ENCODE assay signal across 13 cellular contexts in the genomic region with DNA sequence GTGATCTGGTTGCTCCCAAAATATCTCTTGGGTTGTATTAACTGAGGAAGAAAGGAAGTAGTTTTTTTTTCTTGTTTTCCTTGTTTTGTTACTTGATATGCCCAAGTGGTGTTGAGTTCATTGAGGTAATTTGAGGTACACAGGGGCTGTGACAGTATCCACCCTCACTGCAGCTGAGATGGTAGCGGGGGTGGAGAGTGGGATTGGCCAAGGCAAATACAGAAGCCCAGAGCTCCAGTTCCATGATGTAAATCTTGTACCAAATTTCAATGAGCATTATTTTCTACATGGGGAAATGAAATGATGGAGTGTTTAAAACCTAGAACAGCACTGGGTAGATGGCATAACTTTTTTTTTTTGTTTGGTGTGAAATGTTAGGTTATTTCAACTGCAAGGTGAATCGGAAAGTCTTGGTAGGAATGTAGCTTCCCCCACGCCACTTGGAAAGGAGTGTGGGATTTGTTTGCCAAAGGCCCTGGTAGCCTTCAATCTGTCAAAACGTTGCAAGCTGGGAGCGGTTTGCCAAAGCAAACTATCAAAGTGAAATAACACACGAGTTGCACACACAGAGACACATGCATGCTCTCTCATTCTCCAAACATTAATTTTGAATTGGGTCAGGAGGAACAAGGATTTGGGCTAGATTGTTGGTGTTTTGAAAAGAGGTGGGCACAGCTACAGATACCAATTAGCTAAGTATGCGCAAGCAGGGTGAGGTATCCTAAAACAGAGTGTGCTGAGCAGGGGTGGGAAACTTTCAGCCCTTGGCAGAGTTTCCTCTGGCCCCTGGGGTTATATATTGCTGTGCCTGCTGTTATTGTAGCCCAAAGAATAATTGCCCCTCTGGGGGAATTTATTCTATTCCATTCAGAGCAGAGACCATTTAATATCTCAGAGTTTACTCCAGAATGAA. TPM values are rescaled to one million over a fixed set of nuclear protein-coding genes. Genes with fewer than 3 reads are reported as not detected.
DNase-seq lines count a peak whose midpoint lies in the region; ATAC-seq and TF ChIP-seq lines count a peak whose summit lies in the region.
"Had no signal": no experiment of that assay in that cellular context is flagged by ENCODE, and none has a peak within 500 bp of the region (broad histone marks: within the 10 kb centered on the region; RNA-seq: fewer than 3 reads in every experiment).

No MANE protein-coding gene starts in this region.

- H3F3A ChIP-seq in MM.1S (ENCODE audit: insufficient read depth, low read length) = no peaks in the 10 kb centered on the region

- H3K9ac ChIP-seq in IMR-90 (ENCODE audit: low read depth, low read length) (no peak overlapping the region), MM.1S (ENCODE audit: low read length) (no peak overlapping the region)

- H3K23ac ChIP-seq in IMR-90 (ENCODE audit: low read depth, low read length) = peak overlapping the region; percentile 29; the same call in 1 of the 2 replicates

- BruUV-seq in IMR-90 (replicated peaks; lab: Mats Ljungman, UMichigan) = no TSS peak

- H2BK5ac ChIP-seq in IMR-90 (ENCODE audit: low read depth, low read length, poor library complexity, severe bottlenecking) = no peak overlapping the region

- H2BK20ac ChIP-seq in IMR-90 (ENCODE audit: low read depth, low read length) = no peak overlapping the region

- TF ChIP-seq POLR2A in IMR-90 (IDR thresholded peaks at IDR 0.05; ENCODE audit: low read depth, low read length) (no peak), adrenal gland (IDR thresholded peaks at IDR 0.05) (no peak)

- no peak overlapping the region for H3K18ac ChIP-seq in IMR-90 (ENCODE audit: low read depth, low read length)

- H2AK5ac ChIP-seq in IMR-90 (ENCODE audit: low read depth, low read length) = peak overlapping the region; percentile 10; the same call in 1 of the 2 replicates

- DNase-seq in IMR-90 (no peak), adrenal gland (peak in 5 of 7 donors; percentile 28 to 71 (median 61)), left ventricle myocardium inferior (peak; percentile 46), psoas muscle (no peak), RPMI8226 (no peak), MM.1S (no peak)
- DNase-seq in stimulated activated naive CD4-positive, alpha-beta T cell treated with Interleukin-2 at 50 U/mL for 16 hours (lab: John Stamatoyannopoulos, UW) = no peak
- DNase-seq: activated naive CD4-positive, alpha-beta T cell; central memory CD4-positive, alpha-beta T cell; NCI-H2107 had no signal

- CTCF ChIA-PET in IMR-90 (lab: Yijun Ruan, JAX) = interaction anchor here (0.5 to 0.6 kb wide), 2 partner anchors 118 to 124 kb away, joined by 3 to 4 read pairs; no protein-coding TSS in a partner anchor

- H4K20me1 ChIP-seq in IMR-90 (ENCODE audit: insufficient read depth, low read length) = peaks cover 10% of the 10 kb centered on the region; the same call in 1 of the 2 replicates
- H4K20me1 ChIP-seq in MM.1S (ENCODE audit: insufficient read depth, low read length) = no peaks in the 10 kb centered on the region

- peaks cover 17% of the 10 kb centered on the region for H3K9me1 ChIP-seq in IMR-90 (ENCODE audit: insufficient read depth, low read length)

- 0 out of 2 replicates have a peak overlapping the region, but pooled peaks have one; percentile 4 for H3K14ac ChIP-seq in IMR-90 (replicated peaks; ENCODE audit: low read depth, low read length)

- H2BK120ac ChIP-seq in IMR-90 (ENCODE audit: low read depth, low read length) = no peak overlapping the region

- no peak for TF ChIP-seq RAD21 in IMR-90 (IDR thresholded peaks at IDR 0.05; ENCODE audit: low read length)

- intact Hi-C loops in IMR-90 (cut with micrococcal nuclease) = no loop called here
- intact Hi-C loops in adrenal gland (cut with DNase I) = no loop called here
- intact Hi-C loops in left ventricle myocardium inferior (cut with micrococcal nuclease) = no loop called here
- intact Hi-C loops in psoas muscle (cut with DNase I) = no loop called here

- H3K56ac ChIP-seq in IMR-90 (ENCODE audit: extremely low read depth, insufficient read depth, low read length) = no peak overlapping the region

- no peak overlapping the region for H4K5ac ChIP-seq in IMR-90 (ENCODE audit: low read depth, low read length)

- no peak overlapping the region for H3K4me2 ChIP-seq in IMR-90 (ENCODE audit: low read depth, low read length)
- no peak overlapping the region for H3K4me2 ChIP-seq in MM.1S (ENCODE audit: low read depth, low read length)

- H2AK9ac ChIP-seq in IMR-90 (replicated peaks; ENCODE audit: low read depth, low read length, poor library complexity) = peak overlapping the region; percentile 33

- H3K4me3 ChIP-seq in IMR-90 (ENCODE audit: insufficient read depth, low read depth, low read length) (no peak overlapping the region), adrenal gland (no peak overlapping the region), left ventricle myocardium inferior (no peak overlapping the region), psoas muscle (peak overlapping the region; percentile 18), MM.1S (ENCODE audit: low read length) (no peak overlapping the region)
- H3K4me3 ChIP-seq: SK-N-MC had no signal

- dilution Hi-C loops in IMR-90 (cut with HindIII; ENCODE audit: low sequenced_read_pairs, unreplicated experiment) = no loop called here

- no CpG with 5 or more reads among the region's 7 CpGs for WGBS in IMR-90 (ENCODE audit: extremely low coverage in 2 of 2, insufficient read length in 1 of 2), 2 experiments
- 35 to 45% (median 37%) methylated on average over 7 of the region's 7 CpGs for WGBS in adrenal gland, 4 donors
- WGBS in psoas muscle, 3 donors = 21 to 32% (median 24%) methylated on average over 7 of the region's 7 CpGs

- H3K4ac ChIP-seq in IMR-90 (ENCODE audit: low read depth, low read length) = no peak overlapping the region

- peaks cover 11% of the 10 kb centered on the region for H3K36me3 ChIP-seq in IMR-90 (ENCODE audit: control insufficient read depth, insufficient read depth, low read length)
- H3K36me3 ChIP-seq in adrenal gland (replicated peaks in 1 of 2) = no peaks in the 10 kb centered on the region
- no peaks in the 10 kb centered on the region for H3K36me3 ChIP-seq in left ventricle myocardium inferior
- H3K36me3 ChIP-seq in psoas muscle (ENCODE audit: insufficient read depth in 1 of 2, low read depth in 1 of 2) = no peaks in the 10 kb centered on the region
- H3K36me3 ChIP-seq in MM.1S (replicated peaks; ENCODE audit: insufficient read depth, low read length) = no peaks in the 10 kb centered on the region
- H3K36me3 ChIP-seq: neutrophil had no signal

- ATAC-seq in IMR-90 (ENCODE audit: low read depth) (no peak), psoas muscle (peak in 3 of 4 donors; percentile 30 to 51 (median 44)), GM21515 (IDR thresholded peaks at IDR 0.05; ENCODE audit: unreplicated experiment) (no peak)

- no peaks in the 10 kb centered on the region for H3K9me2 ChIP-seq in MM.1S (replicated peaks; ENCODE audit: insufficient read depth, low read length)

- no peak overlapping the region for H4K91ac ChIP-seq in IMR-90 (ENCODE audit: insufficient read depth, low read depth, low read length)

- H2AFZ ChIP-seq in IMR-90 (replicated peaks; ENCODE audit: low read length, poor library complexity) (no peak overlapping the region), MM.1S (ENCODE audit: low read length) (no peak overlapping the region)

- H3K27me3 ChIP-seq in IMR-90 (ENCODE audit: control insufficient read depth, insufficient read depth, low read length) = no peaks in the 10 kb centered on the region
- H3K27me3 ChIP-seq in adrenal gland = no peaks in the 10 kb centered on the region
- no peaks in the 10 kb centered on the region for H3K27me3 ChIP-seq in left ventricle myocardium inferior (ENCODE audit: low read depth)
- no peaks in the 10 kb centered on the region for H3K27me3 ChIP-seq in psoas muscle (ENCODE audit: insufficient read depth in 3 of 3, low read length in 2 of 3)
- no peaks in the 10 kb centered on the region for H3K27me3 ChIP-seq in MM.1S (replicated peaks; ENCODE audit: insufficient read depth, low read length)

- POLR2A ChIA-PET in IMR-90 (lab: Charles Lee; ENCODE audit: unreplicated experiment) = no interaction called here

- H4K8ac ChIP-seq in IMR-90 (ENCODE audit: low read depth in 2 of 2, low read length in 2 of 2) = peak overlapping the region in 1 of 2 experiments; percentile 4; a peak in 1 of 4 replicates

- H2BK15ac ChIP-seq in IMR-90 (ENCODE audit: low read depth, low read length) = no peak overlapping the region

- TF ChIP-seq CTCF in IMR-90 (conservative IDR thresholded peaks at IDR 0.05; ENCODE audit: low read depth, low read length) = no peak
- no peak for TF ChIP-seq CTCF in adrenal gland (IDR thresholded peaks at IDR 0.05)
- TF ChIP-seq CTCF in left ventricle myocardium inferior (IDR thresholded peaks at IDR 0.05; ENCODE audit: borderline replicate concordance) = no peak
- no peak for TF ChIP-seq CTCF in psoas muscle (IDR thresholded peaks at IDR 0.05)
- no peak for TF ChIP-seq CTCF in MM.1S (IDR thresholded peaks at IDR 0.05; ENCODE audit: low read length)

- peaks cover 19% of the 10 kb centered on the region for H3K4me1 ChIP-seq in IMR-90 (ENCODE audit: control insufficient read depth, insufficient read depth, low read length)
- peaks cover 7 to 15% of the 10 kb centered on the region in 2 donors for H3K4me1 ChIP-seq in adrenal gland (replicated peaks in 1 of 2)
- peaks cover 84% of the 10 kb centered on the region for H3K4me1 ChIP-seq in left ventricle myocardium inferior
- peaks cover 39% of the 10 kb centered on the region for H3K4me1 ChIP-seq in psoas muscle
- no peaks in the 10 kb centered on the region for H3K4me1 ChIP-seq in MM.1S (ENCODE audit: low read length)

- in situ Hi-C loops in IMR-90 (cut with MboI; ENCODE audit: low sequenced_read_pairs) = no loop called here

- H3K79me1 ChIP-seq in IMR-90 (ENCODE audit: low read depth in 1 of 2, low read length in 2 of 2) = peaks cover 15 to 65% of the 10 kb centered on the region in 2 experiments

- H3K79me2 ChIP-seq in MM.1S (ENCODE audit: low read length) = no peaks in the 10 kb centered on the region

- H3K9me3 ChIP-seq in IMR-90 (ENCODE audit: control insufficient read depth, insufficient read depth, low read length) (no peaks in the 10 kb centered on the region), adrenal gland (replicated peaks in 1 of 3) (no peaks in the 10 kb centered on the region), left ventricle myocardium inferior (replicated peaks) (no peaks in the 10 kb centered on the region), psoas muscle (no peaks in the 10 kb centered on the region), MM.1S (replicated peaks; ENCODE audit: insufficient read depth, low read length) (no peaks in the 10 kb centered on the region)
- H3K9me3 ChIP-seq: neutrophil had no signal

- H3K27ac ChIP-seq in IMR-90 (ENCODE audit: insufficient read depth, low read length) = no peak overlapping the region
- H3K27ac ChIP-seq in adrenal gland = peak overlapping the region in 2 of 5 donors; percentile 18 to 36
- H3K27ac ChIP-seq in left ventricle myocardium inferior (replicated peaks) = peak overlapping the region; percentile 80
- H3K27ac ChIP-seq in psoas muscle = peak overlapping the region; percentile 46
- H3K27ac ChIP-seq in MM.1S (ENCODE audit: low read length) = no peak overlapping the region
- H3K27ac ChIP-seq: neutrophil, SK-N-MC had no signal

RNA-seq across cellular contexts. Expression of a gene that starts 34.6 kb away (rescaled TPM):
- total RNA-seq in IMR-90 (2012; rRNA removed) (25.5 and 31.1 TPM in 2 replicates), adrenal gland (10 to 100 TPM; 16.0 to 53.2 (median 26.7) TPM), left ventricle myocardium inferior (95.8 TPM), psoas muscle (1 to 10 TPM; 1.8 to 3.1 (median 2.5) TPM)
- polyA plus RNA-seq in IMR-90 (2012; rRNA removed) (30.5 and 31.1 TPM in 2 replicates), adrenal gland (10 to 100 TPM in 1 of 3 donors, 1 to 10 TPM in 2; 5.3 to 24.1 (median 8.1) TPM), psoas muscle (1 to 10 TPM in 1 of 3 donors, under 1 TPM in 2; 0.21 to 1.3 (median 0.39) TPM)
- polyA plus RNA-seq in IMR-90 (2012; cell fraction: cytosol; rRNA removed) = 21.7 and 44.3 TPM in 2 replicates
- 38.0 and 45.5 TPM in 2 replicates for polyA plus RNA-seq in IMR-90 (2012; cell fraction: nucleus; rRNA removed; ENCODE audit: low replicate concordance)

Comparison
In these comparisons a context has a peak if more than half of its experiments do, and no peak if none do; other contexts are left out.
1. ATAC-seq: peak in psoas muscle (3 of 4); none in IMR-90 (single experiment) and GM21515 (single experiment).
2. DNase-seq: peak in adrenal gland (5 of 7) and left ventricle myocardium inferior (single experiment); none in IMR-90 (single experiment), psoas muscle (0 of 2), RPMI8226 (single experiment), MM.1S (single experiment) and stimulated activated naive CD4-positive, alpha-beta T cell treated with Interleukin-2 at 50 U/mL for 16 hours (single experiment).
3. H3K27ac ChIP-seq: peak in left ventricle myocardium inferior (single experiment) and psoas muscle (single experiment); none in IMR-90 (single experiment) and MM.1S (single experiment).